14 cellular contexts compared by ENCODE assay signal in the genomic region with DNA sequence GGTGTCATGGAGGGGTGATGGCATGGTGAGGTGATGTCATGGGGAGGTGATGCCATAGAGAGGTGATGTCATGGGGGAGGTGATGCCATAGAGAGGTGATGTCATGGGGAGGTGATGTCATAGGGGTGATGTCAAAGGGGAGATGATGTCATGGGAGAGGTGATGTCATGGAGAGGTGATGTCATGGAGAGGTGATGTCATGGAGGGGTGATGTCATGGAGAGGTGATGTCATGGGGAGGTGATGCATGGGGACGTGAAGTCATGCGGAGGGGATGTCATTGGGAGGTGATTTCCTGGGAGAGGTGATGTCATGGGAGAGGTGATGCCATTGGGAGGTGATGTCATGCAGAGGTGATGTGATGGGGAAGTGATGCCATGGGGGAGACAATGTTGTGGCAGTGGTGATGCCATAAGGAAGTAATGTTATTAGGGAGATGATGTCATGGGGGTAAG.
A peak's percentile ranks its signal among the peaks of the same experiment; 100 is the strongest.
DNase-seq lines count a peak whose midpoint lies in the region; ATAC-seq lines count a peak whose summit lies in the region.
"Had no signal": no experiment of that assay in that cellular context is flagged by ENCODE, and none has a peak within 500 bp of the region (broad histone marks: within the 10 kb centered on the region; RNA-seq: fewer than 3 reads in every experiment).

No MANE protein-coding gene starts in this region.

- no peaks in the 10 kb centered on the region for H3K36me3 ChIP-seq in mesendoderm (ENCODE audit: control insufficient read depth, insufficient read depth, low read length)
- H3K36me3 ChIP-seq in CD8-positive, alpha-beta memory T cell (ENCODE audit: insufficient read depth, low read length) = no peaks in the 10 kb centered on the region
- H3K36me3 ChIP-seq: heart right ventricle had no signal

- in situ Hi-C loops in KBM-7 (cut with MboI; ENCODE audit: low pct_unique_long_range_greater_than_20kb, low sequenced_read_pairs) = no loop called here

- no peak overlapping the region for H2BK5ac ChIP-seq in mesendoderm (ENCODE audit: low read length)

- H2BK15ac ChIP-seq in mesendoderm (replicated peaks; ENCODE audit: low read depth) = no peak overlapping the region

- CTCF ChIA-PET in activated naive CD4-positive, alpha-beta T cell treated with anti-CD3 and anti-CD28 coated beads for 36 hours (lab: Charles Lee) = no interaction called here
- CTCF ChIA-PET in CD8-positive, alpha-beta memory T cell (lab: Charles Lee) = no interaction called here

- H3K9me3 Mint-ChIP-seq in activated naive CD4-positive, alpha-beta T cell treated with anti-CD3 and anti-CD28 coated beads for 36 hours = peaks cover 8% of the 10 kb centered on the region
- H3K9me3 Mint-ChIP-seq in activated T-helper 17 cell treated with anti-CD3 and anti-CD28 coated beads, Interleukin-2, amount 50 U/mL, for 72 hours = peaks cover 4% of the 10 kb centered on the region
- H3K9me3 Mint-ChIP-seq in CD8-positive, alpha-beta memory T cell = peaks cover 0 to 3% (median 0%) of the 10 kb centered on the region in 5 donors

- WGBS in mesendoderm (ENCODE audit: extremely low coverage, insufficient coverage, low lambda C conversion rate) = no CpG with 5 or more reads among the region's 2 CpGs

- H3K18ac ChIP-seq in mesendoderm (ENCODE audit: low read length) = no peak overlapping the region

- H3K4me1 ChIP-seq in mesendoderm (ENCODE audit: control insufficient read depth, low read depth, low read length) = no peaks in the 10 kb centered on the region
- H3K4me1 ChIP-seq in CD8-positive, alpha-beta memory T cell (ENCODE audit: insufficient read depth, low read length) = no peaks in the 10 kb centered on the region
- H3K4me1 ChIP-seq: heart right ventricle had no signal

- no peaks in the 10 kb centered on the region for H3K9me3 ChIP-seq in CD8-positive, alpha-beta memory T cell (ENCODE audit: low read length)

- H3K36me3 Mint-ChIP-seq in activated naive CD4-positive, alpha-beta T cell treated with anti-CD3 and anti-CD28 coated beads for 36 hours (ENCODE audit: low read depth) = peaks cover 2% of the 10 kb centered on the region
- peaks cover 8% of the 10 kb centered on the region for H3K36me3 Mint-ChIP-seq in activated T-helper 17 cell treated with anti-CD3 and anti-CD28 coated beads, Interleukin-2, amount 50 U/mL, for 72 hours (ENCODE audit: low read depth)
- H3K36me3 Mint-ChIP-seq in CD8-positive, alpha-beta memory T cell = no peaks in the 10 kb centered on the region
- H3K36me3 Mint-ChIP-seq: T-cell had no signal

- H3K27me3 ChIP-seq in mesendoderm (ENCODE audit: insufficient read depth, low read length, poor library complexity) = no peaks in the 10 kb centered on the region
- H3K27me3 ChIP-seq in CD8-positive, alpha-beta memory T cell (ENCODE audit: insufficient read depth, low read length, poor library complexity, severe bottlenecking) = no peaks in the 10 kb centered on the region

- H3K4me3 Mint-ChIP-seq in activated naive CD4-positive, alpha-beta T cell treated with anti-CD3 and anti-CD28 coated beads for 36 hours = no peak overlapping the region
- H3K4me3 Mint-ChIP-seq in activated T-helper 17 cell treated with anti-CD3 and anti-CD28 coated beads, Interleukin-2, amount 50 U/mL, for 72 hours = no peak overlapping the region
- H3K4me3 Mint-ChIP-seq in CD8-positive, alpha-beta memory T cell = no peak overlapping the region
- H3K4me3 Mint-ChIP-seq: T-cell had no signal

- H3K79me1 ChIP-seq in mesendoderm (ENCODE audit: low read length) = no peaks in the 10 kb centered on the region

- no peak overlapping the region for H3K27ac Mint-ChIP-seq in activated naive CD4-positive, alpha-beta T cell treated with anti-CD3 and anti-CD28 coated beads for 36 hours
- peak overlapping the region; percentile 82 for H3K27ac Mint-ChIP-seq in activated T-helper 17 cell treated with anti-CD3 and anti-CD28 coated beads, Interleukin-2, amount 50 U/mL, for 72 hours
- H3K27ac Mint-ChIP-seq in CD8-positive, alpha-beta memory T cell = no peak overlapping the region
- H3K27ac Mint-ChIP-seq: T-cell had no signal

- H3K23ac ChIP-seq in mesendoderm (ENCODE audit: low read length) = no peak overlapping the region

- intact Hi-C loops in activated naive CD4-positive, alpha-beta T cell treated with anti-CD3 and anti-CD28 coated beads for 36 hours (cut with micrococcal nuclease) = no loop called here

- H3K4me3 ChIP-seq in mesendoderm (ENCODE audit: low read length) = no peak overlapping the region
- no peak overlapping the region for H3K4me3 ChIP-seq in CD8-positive, alpha-beta memory T cell (ENCODE audit: low read length)
- H3K4me3 ChIP-seq: heart right ventricle had no signal

- H2BK120ac ChIP-seq in mesendoderm (ENCODE audit: low read depth, low read length) = no peak overlapping the region

- no peak overlapping the region for H2AK5ac ChIP-seq in mesendoderm (ENCODE audit: low read length)

- no peak overlapping the region for H3K56ac ChIP-seq in mesendoderm (ENCODE audit: low read length)

- POLR2A ChIA-PET in CD8-positive, alpha-beta memory T cell (lab: Charles Lee) = no interaction called here

- no peak overlapping the region for H4K8ac ChIP-seq in mesendoderm (ENCODE audit: low read depth, low read length)

- H3K27me3 Mint-ChIP-seq in activated naive CD4-positive, alpha-beta T cell treated with anti-CD3 and anti-CD28 coated beads for 36 hours (ENCODE audit: low read depth) = peaks cover 11% of the 10 kb centered on the region
- peaks cover 27% of the 10 kb centered on the region for H3K27me3 Mint-ChIP-seq in activated T-helper 17 cell treated with anti-CD3 and anti-CD28 coated beads, Interleukin-2, amount 50 U/mL, for 72 hours
- peaks cover 12 to 32% of the 10 kb centered on the region in 2 donors for H3K27me3 Mint-ChIP-seq in CD8-positive, alpha-beta memory T cell

- no peaks in the 10 kb centered on the region for H3K4me1 Mint-ChIP-seq in activated naive CD4-positive, alpha-beta T cell treated with anti-CD3 and anti-CD28 coated beads for 36 hours (ENCODE audit: low read depth)
- H3K4me1 Mint-ChIP-seq in activated T-helper 17 cell treated with anti-CD3 and anti-CD28 coated beads, Interleukin-2, amount 50 U/mL, for 72 hours = peaks cover 5% of the 10 kb centered on the region
- no peaks in the 10 kb centered on the region for H3K4me1 Mint-ChIP-seq in CD8-positive, alpha-beta memory T cell
- H3K4me1 Mint-ChIP-seq: T-cell had no signal

- no peaks in the 10 kb centered on the region for H3K79me2 ChIP-seq in mesendoderm (ENCODE audit: control insufficient read depth, insufficient read depth, low read length)

- peak; percentile 28 for DNase-seq in activated naive CD4-positive, alpha-beta T cell treated with anti-CD3 and anti-CD28 coated beads for 36 hours
- no peak for DNase-seq in activated naive CD4-positive, alpha-beta T cell (lab: John Stamatoyannopoulos, UW)
- peak; percentile 3 for DNase-seq in KBM-7
- DNase-seq in mesendoderm = peak; percentile 67
- no peak for DNase-seq in CD8-positive, alpha-beta memory T cell
- no peak for DNase-seq in NCI-H446 treated with DMSO at 0.1 percent for 48 hours (lab: John Stamatoyannopoulos, UW)
- DNase-seq: AML-193, heart right ventricle, naive B cell, NCI-H226, PC-3, T-cell had no signal

- H3K27ac ChIP-seq in mesendoderm (ENCODE audit: low read depth, low read length) = no peak overlapping the region
- H3K27ac ChIP-seq in CD8-positive, alpha-beta memory T cell (ENCODE audit: low read depth, low read length) = no peak overlapping the region
- H3K27ac ChIP-seq: heart right ventricle had no signal

- peak; percentile 32 for ATAC-seq in activated T-helper 17 cell treated with anti-CD3 and anti-CD28 coated beads, Interleukin-2, amount 50 U/mL, for 72 hours (replicated peaks)
- ATAC-seq in HG03439 (IDR thresholded peaks at IDR 0.05; ENCODE audit: unreplicated experiment) = no peak
- ATAC-seq: heart right ventricle, PC-3, T-cell had no signal

- H3K9ac ChIP-seq in mesendoderm (ENCODE audit: low read length) = no peak overlapping the region

- no peak overlapping the region for H4K5ac ChIP-seq in mesendoderm (ENCODE audit: low read length)

- H3K4me2 ChIP-seq in mesendoderm (ENCODE audit: low read length) = no peak overlapping the region

- no peak overlapping the region for H3K4ac ChIP-seq in mesendoderm (ENCODE audit: low read depth, low read length)

Comparison
In these comparisons a context has a peak if more than half of its experiments do, and no peak if none do; other contexts are left out.
1. DNase-seq: peak in activated naive CD4-positive, alpha-beta T cell treated with anti-CD3 and anti-CD28 coated beads for 36 hours (single experiment), KBM-7 (single experiment) and mesendoderm (single experiment); none in activated naive CD4-positive, alpha-beta T cell (0 of 4), CD8-positive, alpha-beta memory T cell (0 of 5) and NCI-H446 treated with DMSO at 0.1 percent for 48 hours (single experiment).